Comparison of ENCODE assay signal across 8 cellular contexts in genomic region chr17:76700627-76701470, GRCh38. TPM values are rescaled to one million over a fixed set of nuclear protein-coding genes. Genes with fewer than 3 reads are reported as not detected.
A peak's percentile ranks its signal among the peaks of the same experiment; 100 is the strongest.
DNase-seq lines count a peak whose midpoint lies in the region; ATAC-seq and TF ChIP-seq lines count a peak whose summit lies in the region.

No MANE protein-coding gene starts in this region.

- H3K4me1 ChIP-seq in right lobe of liver: no peaks in the 10 kb centered on the region
- no peaks in the 10 kb centered on the region for H3K4me1 ChIP-seq in thymus (ENCODE audit: control insufficient read depth, insufficient read depth, low read length)
- H3K4me1 ChIP-seq in A673 (ENCODE audit: insufficient read depth, low read length, poor library complexity, severe bottlenecking): peaks cover 19% of the 10 kb centered on the region

- no peaks in the 10 kb centered on the region for H3K27me3 Mint-ChIP-seq in activated T-cell treated with anti-CD3 and anti-CD28 coated beads, Interleukin-2, amount 50 U/mL, for 24 hours

- peak overlapping the region; percentile 5 for H3K27ac Mint-ChIP-seq in activated T-cell treated with anti-CD3 and anti-CD28 coated beads, Interleukin-2, amount 50 U/mL, for 24 hours

- H3K9me3 ChIP-seq in right lobe of liver: no peaks in the 10 kb centered on the region
- no peaks in the 10 kb centered on the region for H3K9me3 ChIP-seq in thymus (ENCODE audit: control insufficient read depth)
- no peaks in the 10 kb centered on the region for H3K9me3 ChIP-seq in A673 (ENCODE audit: low read depth, low read length, poor library complexity, severe bottlenecking)

- H3K36me3 ChIP-seq in right lobe of liver (no peaks in the 10 kb centered on the region), thymus (ENCODE audit: control insufficient read depth, insufficient read depth) (no peaks in the 10 kb centered on the region), A673 (ENCODE audit: insufficient read depth, low read length, poor library complexity, severe bottlenecking) (no peaks in the 10 kb centered on the region)

- POLR2A ChIA-PET in A673 (lab: Charles Lee; ENCODE audit: low non-redundant PET): no interaction called here

- H3K9me3 Mint-ChIP-seq in activated T-cell treated with anti-CD3 and anti-CD28 coated beads, Interleukin-2, amount 50 U/mL, for 24 hours: no peaks in the 10 kb centered on the region

- TF ChIP-seq CTCF in cardiac fibroblast (IDR thresholded peaks at IDR 0.05; ENCODE audit: low read depth, low read length) (no peak), right lobe of liver (IDR thresholded peaks at IDR 0.05) (no peak), A673 (conservative IDR thresholded peaks at IDR 0.05; ENCODE audit: low read depth, low read length) (no peak)

- H3K4me3 ChIP-seq in cardiac fibroblast (replicated peaks in 1 of 2; ENCODE audit: low read depth in 2 of 2, low read length in 2 of 2) (peak overlapping the region in 1 of 2 donors; percentile 43), right lobe of liver (no peak overlapping the region), thymus (ENCODE audit: low read length) (no peak overlapping the region), A673 (ENCODE audit: low read depth, low read length, poor library complexity, severe bottlenecking) (no peak overlapping the region)

- ATAC-seq in right lobe of liver (peak; percentile 55 to 70 (median 68)), GM21723 (IDR thresholded peaks at IDR 0.05; ENCODE audit: unreplicated experiment) (no peak)

- no peaks in the 10 kb centered on the region for H3K27me3 ChIP-seq in right lobe of liver
- H3K27me3 ChIP-seq in thymus (ENCODE audit: control insufficient read depth, insufficient read depth): no peaks in the 10 kb centered on the region
- no peaks in the 10 kb centered on the region for H3K27me3 ChIP-seq in A673 (replicated peaks; ENCODE audit: insufficient read depth, low read depth, low read length, poor library complexity)

- 48% methylated on average over 18 of the region's 32 CpGs for WGBS in right lobe of liver (ENCODE audit: insufficient coverage, low coverage, low lambda C conversion rate, missing lambda C conversion rate)
- 92% methylated on average over 32 of the region's 32 CpGs for WGBS in thymus

- H3K27ac ChIP-seq in right lobe of liver (peak overlapping the region; percentile 26 to 81 (median 51)), thymus (ENCODE audit: low read depth) (peak overlapping the region; percentile 70), A673 (ENCODE audit: low read depth, low read length, poor library complexity, severe bottlenecking) (no peak overlapping the region)

- TF ChIP-seq POLR2A in right lobe of liver (IDR thresholded peaks at IDR 0.05): no peak

- CTCF ChIA-PET in A673 (lab: Charles Lee): no interaction called here

- intact Hi-C loops in right lobe of liver (cut with DNase I) (no loop called here), A673 (cut with micrococcal nuclease; ENCODE audit: unreplicated experiment) (no loop called here)

- H3K4me3 Mint-ChIP-seq in activated T-cell treated with anti-CD3 and anti-CD28 coated beads, Interleukin-2, amount 50 U/mL, for 24 hours: no peak overlapping the region

- no TSS peak for BruUV-seq in A673 (replicated peaks; lab: Mats Ljungman, UMichigan)

- no peak for DNase-seq in activated T-cell treated with anti-CD3 and anti-CD28 coated beads, Interleukin-2, amount 50 U/mL, for 24 hours
- DNase-seq in activated T-cell treated with anti-CD3 and anti-CD28 coated beads, Interleukin-2, amount 50 U/mL, for 1 hour: no peak
- DNase-seq in cardiac fibroblast (ENCODE audit: low read depth in 2 of 2) (peak; percentile 77 to 92), right lobe of liver (no peak), A673 (ENCODE audit: low spot score) (no peak)
- DNase-seq in stimulated activated CD4-positive, alpha-beta T cell treated with anti-CD3 and anti-CD28 coated beads, Interleukin-4, amount 100 ng/mL, for 24 hours: no peak

- H3K36me3 Mint-ChIP-seq in activated T-cell treated with anti-CD3 and anti-CD28 coated beads, Interleukin-2, amount 50 U/mL, for 24 hours (ENCODE audit: low read depth): no peaks in the 10 kb centered on the region

- H3K4me1 Mint-ChIP-seq in activated T-cell treated with anti-CD3 and anti-CD28 coated beads, Interleukin-2, amount 50 U/mL, for 24 hours (ENCODE audit: low read depth): peaks cover 1% of the 10 kb centered on the region

RNA-seq across cellular contexts. Expression of gene MXRA7, which starts 9.9 kb away (rescaled TPM):
- 10 to 100 TPM in 5 of 6 experiments, 1 to 10 TPM in 1; 7.7 to 25.4 (median 15.3) TPM for total RNA-seq in right lobe of liver
- 47.1 TPM for polyA plus RNA-seq in thymus
- 61.5 and 62.8 TPM in 2 replicates for total RNA-seq in A673 (2021)

RNA-seq across cellular contexts. Expression of gene JMJD6, which starts 25.6 kb away (rescaled TPM):
- 10 to 100 TPM in 5 of 6 experiments, 1 to 10 TPM in 1; 10.0 to 15.8 (median 11.1) TPM for total RNA-seq in right lobe of liver
- 31.9 TPM for polyA plus RNA-seq in thymus
- 66.9 and 77.6 TPM in 2 replicates for total RNA-seq in A673 (2021)

RNA-seq across cellular contexts. Expression of gene METTL23, which starts 25.8 kb away (rescaled TPM):
- total RNA-seq in right lobe of liver: 10 to 100 TPM; 16.0 to 25.0 (median 18.7) TPM
- polyA plus RNA-seq in thymus: 70.1 TPM
- total RNA-seq in A673 (2021): 42.4 and 46.0 TPM in 2 replicates

RNA-seq across cellular contexts. Expression of gene SRSF2, which starts 36.3 kb away (rescaled TPM):
- 100 to 1,000 TPM in 1 of 6 experiments, 10 to 100 TPM in 5; 62.4 to 106 (median 86.0) TPM for total RNA-seq in right lobe of liver
- polyA plus RNA-seq in thymus: 225 TPM
- total RNA-seq in A673 (2021): 406 and 440 TPM in 2 replicates

RNA-seq across cellular contexts. Expression of gene MFSD11, which starts 37.1 kb away (rescaled TPM):
- total RNA-seq in right lobe of liver (10 to 100 TPM in 5 of 6 experiments, 1 to 10 TPM in 1; 8.5 to 16.3 (median 15.3) TPM), A673 (2021) (37.4 and 38.8 TPM in 2 replicates)
- 17.3 TPM for polyA plus RNA-seq in thymus

Comparison
In these comparisons a context has a peak if more than half of its experiments do, and no peak if none do; other contexts are left out.
1. DNase-seq: peak in cardiac fibroblast (2 of 2); none in activated T-cell treated with anti-CD3 and anti-CD28 coated beads, Interleukin-2, amount 50 U/mL, for 24 hours (single experiment), activated T-cell treated with anti-CD3 and anti-CD28 coated beads, Interleukin-2, amount 50 U/mL, for 1 hour (single experiment), right lobe of liver (0 of 3), stimulated activated CD4-positive, alpha-beta T cell treated with anti-CD3 and anti-CD28 coated beads, Interleukin-4, amount 100 ng/mL, for 24 hours (single experiment) and A673 (single experiment).